10 cellular contexts compared by ENCODE assay signal in the genomic region with DNA sequence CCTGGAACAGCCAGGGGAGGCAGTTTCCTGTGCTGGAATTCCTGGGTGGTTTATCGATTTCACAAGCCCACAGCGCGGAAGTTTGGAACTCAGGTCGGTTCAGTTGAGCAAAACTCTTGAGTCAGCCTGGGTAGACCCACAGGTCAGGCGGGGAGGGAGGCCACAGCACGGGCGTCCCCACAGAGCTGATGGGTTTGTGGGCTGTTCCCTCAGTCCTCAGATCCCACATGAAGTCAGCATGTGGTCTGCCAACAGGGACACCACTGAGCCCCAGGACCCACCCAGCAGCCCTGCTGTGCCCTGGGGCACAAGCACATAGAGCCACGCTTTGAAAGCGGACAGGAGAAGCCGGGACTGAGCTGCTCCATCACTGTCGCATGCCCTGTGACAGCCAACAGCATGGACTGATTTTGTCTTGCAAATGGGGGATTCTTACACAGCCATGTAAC. TPM values are rescaled to one million over a fixed set of nuclear protein-coding genes. Genes with fewer than 3 reads are reported as not detected.
DNase-seq lines count a peak whose midpoint lies in the region; ATAC-seq, FAIRE-seq and TF ChIP-seq lines count a peak whose summit lies in the region.
"Had no signal": no experiment of that assay in that cellular context is flagged by ENCODE, and none has a peak within 500 bp of the region (broad histone marks: within the 10 kb centered on the region; RNA-seq: fewer than 3 reads in every experiment).

No MANE protein-coding gene starts in this region.

- TF ChIP-seq POLR2A in GM12892 (IDR thresholded peaks at IDR 0.05; ENCODE audit: low read depth, low read length) = no peak

- H3K4me1 Mint-ChIP-seq in naive B cell = peaks cover 9 to 40% (median 11%) of the 10 kb centered on the region in 3 donors
- H3K4me1 Mint-ChIP-seq in activated T-helper 2 cell treated with anti-CD3 and anti-CD28 coated beads, Interferon-gamma antibody, Interleukin-2, Interleukin-4, amounts not matched to agents 10 μg/mL and 5 μg/mL and 100 μg/mL, durations not matched to agents 14 hours and 24 hours and 36 hours (ENCODE audit: low read depth) = peaks cover 9% of the 10 kb centered on the region

- no peak for TF ChIP-seq CTCF in RWPE2 (IDR thresholded peaks at IDR 0.05; ENCODE audit: poor library complexity, severe bottlenecking)

- H3K9me3 Mint-ChIP-seq in naive B cell = no peaks in the 10 kb centered on the region
- H3K9me3 Mint-ChIP-seq in activated T-helper 2 cell treated with anti-CD3 and anti-CD28 coated beads, Interferon-gamma antibody, Interleukin-2, Interleukin-4, amounts not matched to agents 10 μg/mL and 5 μg/mL and 100 μg/mL, durations not matched to agents 14 hours and 24 hours and 36 hours = no peaks in the 10 kb centered on the region

- no peak overlapping the region for H3K27ac ChIP-seq in RWPE2 (ENCODE audit: poor library complexity, severe bottlenecking)

- H3K27ac Mint-ChIP-seq in naive B cell = peak overlapping the region in 5 of 6 donors; percentile 59 to 94 (median 90)
- no peak overlapping the region for H3K27ac Mint-ChIP-seq in activated T-helper 2 cell treated with anti-CD3 and anti-CD28 coated beads, Interferon-gamma antibody, Interleukin-2, Interleukin-4, amounts not matched to agents 10 μg/mL and 5 μg/mL and 100 μg/mL, durations not matched to agents 14 hours and 24 hours and 36 hours

- ATAC-seq in HG02610 (IDR thresholded peaks at IDR 0.05; ENCODE audit: unreplicated experiment) (peak; percentile 18), RWPE2 (ENCODE audit: low read depth) (peak; percentile 16; the same call in 1 of the 3 replicates), naive B cell (ENCODE audit: low read depth in 2 of 2) (no peak)

- peaks cover 0 to 5% (median 0%) of the 10 kb centered on the region in 3 donors for H3K27me3 Mint-ChIP-seq in naive B cell
- H3K27me3 Mint-ChIP-seq in activated T-helper 2 cell treated with anti-CD3 and anti-CD28 coated beads, Interferon-gamma antibody, Interleukin-2, Interleukin-4, amounts not matched to agents 10 μg/mL and 5 μg/mL and 100 μg/mL, durations not matched to agents 14 hours and 24 hours and 36 hours (ENCODE audit: low read depth) = peaks cover 7% of the 10 kb centered on the region

- intact Hi-C loops in activated T-helper 2 cell treated with anti-CD3 and anti-CD28 coated beads, Interferon-gamma antibody, Interleukin-2, Interleukin-4, amounts not matched to agents 10 μg/mL and 5 μg/mL and 100 μg/mL, durations not matched to agents 14 hours and 24 hours and 36 hours (cut with micrococcal nuclease) = no loop called here

- peaks cover 4% of the 10 kb centered on the region for H3K4me1 ChIP-seq in RWPE2 (ENCODE audit: insufficient read depth, poor library complexity, severe bottlenecking)

- no peak overlapping the region for H3K4me3 ChIP-seq in RWPE2 (ENCODE audit: severe bottlenecking)

- H3K36me3 ChIP-seq in RWPE2 (ENCODE audit: low read depth) = no peaks in the 10 kb centered on the region

- peak; percentile 54 for DNase-seq in GM12892 (ENCODE audit: insufficient read length)
- DNase-seq in RWPE2 (ENCODE audit: low spot score) = no peak
- no peak for DNase-seq in naive B cell
- no peak for DNase-seq in G401 (ENCODE audit: low spot score)
- no peak for DNase-seq in activated T-helper 2 cell treated with anti-CD3 and anti-CD28 coated beads, Interferon-gamma antibody, Interleukin-2, Interleukin-4, amounts not matched to agents 10 μg/mL and 5 μg/mL and 100 μg/mL, durations not matched to agents 14 hours and 24 hours and 36 hours (ENCODE audit: low spot score)
- no peak for DNase-seq in NCI-H446 treated with DMSO at 0.1 percent for 48 hours (lab: John Stamatoyannopoulos, UW)
- DNase-seq in activated CD4-positive, alpha-beta T cell treated with anti-CD3 and anti-CD28 coated beads for 48 hours = no peak

- in situ Hi-C loops in G401 (cut with HindIII; ENCODE audit: low sequenced_read_pairs) = no loop called here

- no peaks in the 10 kb centered on the region for H3K9me3 ChIP-seq in RWPE2 (ENCODE audit: severe bottlenecking)

- FAIRE-seq in GM12892 (lab: Jason Lieb, UNC) = no peak

- peak overlapping the region in 7 of 8 donors; percentile 21 to 88 (median 71) for H3K4me3 Mint-ChIP-seq in naive B cell
- H3K4me3 Mint-ChIP-seq in activated T-helper 2 cell treated with anti-CD3 and anti-CD28 coated beads, Interferon-gamma antibody, Interleukin-2, Interleukin-4, amounts not matched to agents 10 μg/mL and 5 μg/mL and 100 μg/mL, durations not matched to agents 14 hours and 24 hours and 36 hours (ENCODE audit: low read depth) = no peak overlapping the region

- no peaks in the 10 kb centered on the region for H3K27me3 ChIP-seq in RWPE2 (ENCODE audit: insufficient read depth, poor library complexity, severe bottlenecking)

- H3K36me3 Mint-ChIP-seq in naive B cell = no peaks in the 10 kb centered on the region
- H3K36me3 Mint-ChIP-seq in activated T-helper 2 cell treated with anti-CD3 and anti-CD28 coated beads, Interferon-gamma antibody, Interleukin-2, Interleukin-4, amounts not matched to agents 10 μg/mL and 5 μg/mL and 100 μg/mL, durations not matched to agents 14 hours and 24 hours and 36 hours (ENCODE audit: low read depth) = no peaks in the 10 kb centered on the region

RNA-seq across cellular contexts. Expression of a gene that starts 17.4 kb away (rescaled TPM):
- 0.19 TPM for polyA plus RNA-seq in GM12892 (2012; ENCODE audit: missing spikeins)
- polyA plus RNA-seq in naive B cell (ENCODE audit: low read depth in 6 of 6) = 1 to 10 TPM in 1 of 6 donors, under 1 TPM in 1, not detected in 4; 0.95 to 1.3 TPM
- not detected in 2 replicates for total RNA-seq in G401 (2014; rRNA removed; shearing (Covaris generic))
- 0.11 TPM in 1 of 2 replicates, not detected in the other for total RNA-seq in activated T-helper 2 cell treated with anti-CD3 and anti-CD28 coated beads, Interferon-gamma antibody, Interleukin-2, Interleukin-4, amounts not matched to agents 10 μg/mL and 5 μg/mL and 100 μg/mL, durations not matched to agents 14 hours and 24 hours and 36 hours
- total RNA-seq: T-helper 2 cell treated with Interferon-gamma antibody and Interleukin-4, amounts not matched to agents 100 ng/mL and 5 ng/mL, for 36 hours had no signal
- polyA plus RNA-seq: neural cell had no signal

Comparison
In these comparisons a context has a peak if more than half of its experiments do, and no peak if none do; other contexts are left out.
1. ATAC-seq: peak in HG02610 (single experiment) and RWPE2 (single experiment); none in naive B cell (0 of 2).